ENCODE assay signal across 10 cellular contexts in genomic region chr5:37721447-37721871, GRCh38.
DNase-seq lines count a peak whose midpoint lies in the region; ATAC-seq and TF ChIP-seq lines count a peak whose summit lies in the region.
"Had no signal": no experiment of that assay in that cellular context is flagged by ENCODE, and none has a peak within 500 bp of the region (broad histone marks: within the 10 kb centered on the region; RNA-seq: fewer than 3 reads in every experiment).

No MANE protein-coding gene starts in this region.

- H4K20me1 ChIP-seq in GM23248 (ENCODE audit: insufficient read depth) (no peaks in the 10 kb centered on the region), Loucy (ENCODE audit: insufficient read depth, low read length, poor library complexity, severe bottlenecking) (no peaks in the 10 kb centered on the region)

- 0 out of 2 replicates have a peak, but pooled peaks cover 3% of the 10 kb centered on the region for H3K79me2 ChIP-seq in GM23248 (ENCODE audit: insufficient read depth)
- no peaks in the 10 kb centered on the region for H3K79me2 ChIP-seq in Loucy (ENCODE audit: insufficient read depth, low read length)
- H3K79me2 ChIP-seq: parathyroid adenoma had no signal

- peaks cover 55% of the 10 kb centered on the region for H3F3A ChIP-seq in GM23248 (ENCODE audit: insufficient read depth)
- peaks cover 7% of the 10 kb centered on the region; the same call in 1 of the 2 replicates for H3F3A ChIP-seq in Loucy (ENCODE audit: low read depth)

- H3K4me1 ChIP-seq in GM23248 (ENCODE audit: insufficient read depth) (peaks cover 69% of the 10 kb centered on the region), Loucy (ENCODE audit: insufficient read depth, low read length, poor library complexity, severe bottlenecking) (peaks cover 64% of the 10 kb centered on the region), HAP-1 (no peaks in the 10 kb centered on the region; the same call in 1 of the 2 replicates)

- H3K36me3 ChIP-seq in GM23248 (ENCODE audit: low read depth) (no peaks in the 10 kb centered on the region), Loucy (ENCODE audit: insufficient read depth, low read length) (no peaks in the 10 kb centered on the region), HAP-1 (replicated peaks) (no peaks in the 10 kb centered on the region)

- H3K9me2 ChIP-seq in GM23248 (ENCODE audit: insufficient read depth), result no peaks in the 10 kb centered on the region
- no peaks in the 10 kb centered on the region for H3K9me2 ChIP-seq in Loucy (replicated peaks; ENCODE audit: low read depth, low read length)

- in situ Hi-C loops in GM23248 (cut with MboI), result no loop called here
- in situ Hi-C loops in HAP-1 (cut with MboI; ENCODE audit: low sequenced_read_pairs), result no loop called here

- H3K4me2 ChIP-seq in GM23248 (ENCODE audit: unreplicated experiment) (peak overlapping the region; percentile 14), Loucy (ENCODE audit: low read depth, low read length, poor library complexity, severe bottlenecking) (peak overlapping the region; percentile 22)

- 65 to 66% methylated on average over 5 of the region's 5 CpGs for WGBS in GM23248 (ENCODE audit: low coverage in 1 of 2, low lambda C conversion rate in 2 of 2, missing lambda C conversion rate in 2 of 2), 2 experiments

- no peak overlapping the region for H3K4me3 ChIP-seq in GM23248
- no peak overlapping the region for H3K4me3 ChIP-seq in Loucy (ENCODE audit: low read length, poor library complexity, severe bottlenecking)
- no peak overlapping the region for H3K4me3 ChIP-seq in HAP-1
- H3K4me3 ChIP-seq: K562 had no signal

- peak; percentile 66 for ATAC-seq in GM18861 (IDR thresholded peaks at IDR 0.05; ENCODE audit: unreplicated experiment)
- ATAC-seq: K562 had no signal

- H3K27me3 ChIP-seq in GM23248 (replicated peaks; ENCODE audit: insufficient read depth) (no peaks in the 10 kb centered on the region), Loucy (ENCODE audit: insufficient read depth, low read length, poor library complexity, severe bottlenecking) (no peaks in the 10 kb centered on the region), HAP-1 (ENCODE audit: low read depth) (no peaks in the 10 kb centered on the region)

- H3K9me3 ChIP-seq in GM23248 (ENCODE audit: low read depth), result no peaks in the 10 kb centered on the region
- H3K9me3 ChIP-seq in Loucy (ENCODE audit: insufficient read depth, low read depth, low read length), result no peaks in the 10 kb centered on the region
- H3K9me3 ChIP-seq in HAP-1, result no peaks in the 10 kb centered on the region

- intact Hi-C loops in posterior cingulate gyrus (cut with DNase I), result loop anchor here (5.0 kb wide), 1 partner anchor 111 kb away; no protein-coding TSS in a partner anchor

- H3K27ac ChIP-seq in GM23248, result peak overlapping the region; percentile 89
- H3K27ac ChIP-seq: parathyroid adenoma had no signal

- H2AFZ ChIP-seq in GM23248 (no peak overlapping the region), Loucy (ENCODE audit: low read length) (no peak overlapping the region)
- H2AFZ ChIP-seq: parathyroid adenoma had no signal

- H3K9ac ChIP-seq in GM23248 (no peak overlapping the region), Loucy (ENCODE audit: low read depth, low read length, poor library complexity, severe bottlenecking) (no peak overlapping the region)
- H3K9ac ChIP-seq: parathyroid adenoma had no signal

- no peak for TF ChIP-seq CTCF in Loucy (conservative IDR thresholded peaks at IDR 0.05; ENCODE audit: low read length)

- DNase-seq in GM23248, result peak; percentile 24
- DNase-seq in glomerular visceral epithelial cell (ENCODE audit: extremely low spot score), result peak; percentile 60
- no peak for DNase-seq in HAP-1 (ENCODE audit: low spot score in 2 of 2)
- no peak for DNase-seq in UCSD-AML1 (lab: John Stamatoyannopoulos, UW; ENCODE audit: unreplicated experiment)
- no peak for DNase-seq in kidney tubule cell (ENCODE audit: low spot score)
- DNase-seq in posterior cingulate gyrus, result no peak

Comparison
In these comparisons a context has a peak if more than half of its experiments do, and no peak if none do; other contexts are left out.
1. DNase-seq: peak in GM23248 (single experiment) and glomerular visceral epithelial cell (single experiment); none in HAP-1 (0 of 2), UCSD-AML1 (single experiment), kidney tubule cell (single experiment) and posterior cingulate gyrus (0 of 10).